ENCODE assay signal across 19 cellular contexts in genomic region chr7:75694636-75695035, GRCh38.
"Had no signal": no experiment of that assay in that cellular context is flagged by ENCODE, and none has a peak within 500 bp of the region (broad histone marks: within the 10 kb centered on the region; RNA-seq: fewer than 3 reads in every experiment).

No MANE protein-coding gene starts in this region.

- H3K27me3 ChIP-seq: brain microvascular endothelial cell, cardiac muscle cell had no signal

- H3K4me2 ChIP-seq: PC-9 had no signal

- DNase-seq: activated CD4-positive, alpha-beta memory T cell treated with anti-CD3 and anti-CD28 coated beads, Interleukin-2, amount 10 ng/mL, durations not matched to agents 7 days and 5 days; activated CD4-positive, alpha-beta T cell treated with anti-CD3 and anti-CD28 coated beads for 36 hours; activated CD4-positive, alpha-beta T cell treated with anti-CD3 and anti-CD28 coated beads, Interleukin-2, amount 50 U/mL, for 1 hour; activated gamma-delta T cell; activated naive CD4-positive, alpha-beta T cell treated with anti-CD3 and anti-CD28 coated beads for 36 hours; activated naive CD8-positive, alpha-beta T cell treated with anti-CD3 and anti-CD28 coated beads for 36 hours; activated T-cell treated with anti-CD3 and anti-CD28 coated beads for 4 hours; activated T-cell treated with anti-CD3 and anti-CD28 coated beads, Interleukin-2, amount 50 U/mL, for 48 hours; brain microvascular endothelial cell; Karpas-422; MM.1S; NCI-H1436 treated with DMSO at 0.1 percent for 48 hours; NCI-H187; NCI-H446; PC-9; SHP77 treated with DMSO at 0.1 percent for 48 hours; WERI-Rb-1 had no signal

- H3K27ac ChIP-seq: brain microvascular endothelial cell, cardiac muscle cell, PC-9, WERI-Rb-1 had no signal

- H3K36me3 ChIP-seq: brain microvascular endothelial cell, cardiac muscle cell, WERI-Rb-1 had no signal

- H3K4me3 ChIP-seq: cardiac muscle cell, PC-9 had no signal

- ATAC-seq: activated CD4-positive, alpha-beta T cell treated with anti-CD3 and anti-CD28 coated beads for 36 hours; activated T-helper 17 cell treated with anti-CD3 and anti-CD28 coated beads, Interleukin-2, amount 50 U/mL, for 72 hours had no signal
